In genomic region chr14:68036203-68036602, GRCh38 we compare ENCODE assay signal across 26 cellular contexts.
DNase-seq lines count a peak whose midpoint lies in the region; ATAC-seq, FAIRE-seq and TF ChIP-seq lines count a peak whose summit lies in the region.
"Had no signal": no experiment of that assay in that cellular context is flagged by ENCODE, and none has a peak within 500 bp of the region (broad histone marks: within the 10 kb centered on the region; RNA-seq: fewer than 3 reads in every experiment).

No MANE protein-coding gene starts in this region.

- H3K9me3 ChIP-seq in pancreas (no peaks in the 10 kb centered on the region), aorta (ENCODE audit: control insufficient read depth, low read length) (no peaks in the 10 kb centered on the region), BE2C (no peaks in the 10 kb centered on the region), lower lobe of right lung (no peaks in the 10 kb centered on the region)
- H3K9me3 ChIP-seq: breast epithelium, MG63 had no signal

- peaks cover 11% of the 10 kb centered on the region for H3K9me3 Mint-ChIP-seq in WTC11
- H3K9me3 Mint-ChIP-seq: activated CD4-positive, alpha-beta memory T cell treated with anti-CD3 and anti-CD28 coated beads for 36 hours; activated naive CD8-positive, alpha-beta T cell treated with anti-CD3 and anti-CD28 coated beads, Interleukin-2, amount 50 U/mL, for 24 hours had no signal

- TF ChIP-seq CTCF in WTC11 (IDR thresholded peaks at IDR 0.05) (no peak), pancreas (IDR thresholded peaks at IDR 0.05) (no peak), BE2C (IDR thresholded peaks at IDR 0.05; ENCODE audit: low read depth, low read length) (no peak), lower lobe of right lung (IDR thresholded peaks at IDR 0.05) (no peak)

- no peak overlapping the region for H3K4me3 Mint-ChIP-seq in WTC11
- H3K4me3 Mint-ChIP-seq: activated CD4-positive, alpha-beta memory T cell treated with anti-CD3 and anti-CD28 coated beads for 36 hours; activated naive CD8-positive, alpha-beta T cell treated with anti-CD3 and anti-CD28 coated beads, Interleukin-2, amount 50 U/mL, for 24 hours; CD8-positive, alpha-beta T cell; H9 had no signal

- POLR2A ChIA-PET in WTC11 (lab: Charles Lee): no interaction called here

- FAIRE-seq in pancreas (lab: Jason Lieb, UNC): peak; percentile 90

- no peak overlapping the region for H3K27ac ChIP-seq in pancreas
- H3K27ac ChIP-seq in aorta (ENCODE audit: low read depth in 1 of 2, low read length in 2 of 2): no peak overlapping the region
- no peak overlapping the region for H3K27ac ChIP-seq in lower lobe of right lung
- H3K27ac ChIP-seq: breast epithelium had no signal

- H3K27ac Mint-ChIP-seq in WTC11: peak overlapping the region; percentile 29
- H3K27ac Mint-ChIP-seq: activated CD4-positive, alpha-beta memory T cell treated with anti-CD3 and anti-CD28 coated beads for 36 hours; activated naive CD8-positive, alpha-beta T cell treated with anti-CD3 and anti-CD28 coated beads, Interleukin-2, amount 50 U/mL, for 24 hours; CD8-positive, alpha-beta T cell had no signal

- H3K27me3 Mint-ChIP-seq in WTC11 (ENCODE audit: low read depth): no peaks in the 10 kb centered on the region
- H3K27me3 Mint-ChIP-seq: activated CD4-positive, alpha-beta memory T cell treated with anti-CD3 and anti-CD28 coated beads for 36 hours; activated naive CD8-positive, alpha-beta T cell treated with anti-CD3 and anti-CD28 coated beads, Interleukin-2, amount 50 U/mL, for 24 hours had no signal

- H3K36me3 ChIP-seq in pancreas (no peaks in the 10 kb centered on the region), aorta (ENCODE audit: control insufficient read depth in 1 of 2, insufficient read depth in 2 of 2, low read length in 1 of 2) (no peaks in the 10 kb centered on the region), BE2C (no peaks in the 10 kb centered on the region), lower lobe of right lung (no peaks in the 10 kb centered on the region)
- H3K36me3 ChIP-seq: breast epithelium, MG63 had no signal

- CTCF ChIA-PET in WTC11 (lab: Charles Lee): no interaction called here

- H3K4me3 ChIP-seq in pancreas (no peak overlapping the region), aorta (ENCODE audit: low read length in 2 of 2) (no peak overlapping the region), BE2C (ENCODE audit: low read depth, low read length) (no peak overlapping the region), lower lobe of right lung (no peak overlapping the region)
- H3K4me3 ChIP-seq: breast epithelium, lung, MG63 had no signal

- H3K4me1 ChIP-seq in pancreas: peaks cover 0 to 7% (median 0%) of the 10 kb centered on the region in 3 donors
- no peaks in the 10 kb centered on the region for H3K4me1 ChIP-seq in aorta (ENCODE audit: control insufficient read depth in 1 of 2, insufficient read depth in 2 of 2, low read length in 2 of 2)
- H3K4me1 ChIP-seq in BE2C: no peaks in the 10 kb centered on the region
- no peaks in the 10 kb centered on the region for H3K4me1 ChIP-seq in lower lobe of right lung
- H3K4me1 ChIP-seq: breast epithelium had no signal

- DNase-seq in WTC11 (ENCODE audit: low spot score): no peak
- peak; percentile 32 for DNase-seq in foreskin melanocyte
- no peak for DNase-seq in pancreas
- DNase-seq in aorta: no peak
- no peak for DNase-seq in GM03348 (ENCODE audit: low spot score)
- no peak for DNase-seq in BE2C
- DNase-seq in lower lobe of right lung: no peak
- DNase-seq: activated CD4-positive, alpha-beta memory T cell treated with anti-CD3 and anti-CD28 coated beads for 36 hours; activated effector memory CD4-positive, alpha-beta T cell treated with anti-CD3 and anti-CD28 coated beads, Interleukin-2, amount 50 U/mL, for 16 hours; activated naive CD8-positive, alpha-beta T cell treated with anti-CD3 and anti-CD28 coated beads, Interleukin-2, amount 50 U/mL, for 24 hours; activated T-cell treated with anti-CD3 and anti-CD28 coated beads for 4 hours; CD8-positive, alpha-beta T cell; dermis blood vessel endothelial cell; DMS153; foreskin fibroblast; GDM1; H9; islet precursor cell; MG63; NCI-H146; NCI-H2171 treated with DMSO at 0.1 percent for 48 hours; NCI-H526 treated with DMSO at 0.1 percent for 48 hours; substantia nigra; T-helper 2 cell had no signal

- ATAC-seq in WTC11 (no peak), pancreas (no peak), aorta (ENCODE audit: low FRiP score) (peak; percentile 44), lower lobe of right lung (no peak)
- ATAC-seq: activated naive CD8-positive, alpha-beta T cell treated with anti-CD3 and anti-CD28 coated beads, Interleukin-2, amount 50 U/mL, for 24 hours; CD8-positive, alpha-beta T cell had no signal

- intact Hi-C loops in pancreas (cut with DNase I) (no loop called here), aorta (cut with DNase I) (loop anchor here in 1 of 2 donors (5.0 kb wide), 1 partner anchor 39 kb away; no protein-coding TSS in a partner anchor), lower lobe of right lung (cut with DNase I) (no loop called here)

- 94 to 95% methylated on average over 6 of the region's 6 CpGs for WGBS in pancreas, 2 donors
- 26 to 33% methylated on average over 6 of the region's 6 CpGs for WGBS in aorta, 2 donors

- peaks cover 42% of the 10 kb centered on the region for H3K4me1 Mint-ChIP-seq in WTC11
- H3K4me1 Mint-ChIP-seq: activated naive CD8-positive, alpha-beta T cell treated with anti-CD3 and anti-CD28 coated beads, Interleukin-2, amount 50 U/mL, for 24 hours had no signal

- peaks cover 11% of the 10 kb centered on the region for H3K36me3 Mint-ChIP-seq in WTC11
- H3K36me3 Mint-ChIP-seq: CD8-positive, alpha-beta T cell had no signal

- H3K27me3 ChIP-seq in pancreas: no peaks in the 10 kb centered on the region
- no peaks in the 10 kb centered on the region for H3K27me3 ChIP-seq in aorta (ENCODE audit: control insufficient read depth in 1 of 2, insufficient read depth in 2 of 2, low read length in 1 of 2)
- H3K27me3 ChIP-seq in BE2C: no peaks in the 10 kb centered on the region; the same call in 1 of the 2 replicates
- H3K27me3 ChIP-seq in lower lobe of right lung (ENCODE audit: low read depth): no peaks in the 10 kb centered on the region
- H3K27me3 ChIP-seq: breast epithelium, MG63 had no signal

TF ChIP-seq in WTC11, 78 proteins besides CTCF, POLR2A, EP300 and RAD21:
- no peak for TF ChIP-seq ETV6 (CRISPR knock-in tag; IDR thresholded peaks at IDR 0.05)
- no peak for TF ChIP-seq ATF2 (CRISPR knock-in tag; IDR thresholded peaks at IDR 0.05; ENCODE audit: borderline replicate concordance, low read depth)
- no peak for TF ChIP-seq MAX (CRISPR knock-in tag; IDR thresholded peaks at IDR 0.05)
- no peak for TF ChIP-seq NFE2L1 (CRISPR knock-in tag; IDR thresholded peaks at IDR 0.05)
- no peak for TF ChIP-seq NFATC4 (CRISPR knock-in tag; IDR thresholded peaks at IDR 0.05)
- no peak for TF ChIP-seq PRRX2 (CRISPR knock-in tag; IDR thresholded peaks at IDR 0.05)
TF ChIP-seq in WTC11: peak in this region for 0.
